In genomic region chr13:32259116-32259515, GRCh38 we compare ENCODE assay signal across 18 cellular contexts. TPM values are rescaled to one million over a fixed set of nuclear protein-coding genes. Genes with fewer than 3 reads are reported as not detected.
DNase-seq lines count a peak whose midpoint lies in the region; ATAC-seq, FAIRE-seq and TF ChIP-seq lines count a peak whose summit lies in the region.
"Had no signal": no experiment of that assay in that cellular context is flagged by ENCODE, and none has a peak within 500 bp of the region (broad histone marks: within the 10 kb centered on the region; RNA-seq: fewer than 3 reads in every experiment).

No MANE protein-coding gene starts in this region.

- TF ChIP-seq POLR2A in A549 (IDR thresholded peaks at IDR 0.05; ENCODE audit: low read length) (no peak), HCT116 (IDR thresholded peaks at IDR 0.05; ENCODE audit: borderline replicate concordance, extremely low read depth, insufficient read depth, insufficient read length) (no peak), stomach (IDR thresholded peaks at IDR 0.05) (no peak)

- H3K4me1 Mint-ChIP-seq in CD4-positive, alpha-beta T cell (ENCODE audit: low read depth), result no peaks in the 10 kb centered on the region

- H3K4me3 ChIP-seq in A549 (no peak overlapping the region), HCT116 (replicated peaks in 1 of 2; ENCODE audit: low read depth in 1 of 2, low read length in 2 of 2) (no peak overlapping the region), astrocyte of the cerebellum (ENCODE audit: low read depth, low read length) (no peak overlapping the region), keratinocyte (ENCODE audit: control insufficient read depth in 2 of 3, extremely low read depth in 1 of 3, insufficient read depth in 2 of 3, low read depth in 1 of 3, low read length in 3 of 3) (no peak overlapping the region), stomach (no peak overlapping the region)
- H3K4me3 ChIP-seq: MG63, pancreas, upper lobe of right lung had no signal

- no TSS peak for BruUV-seq in HCT116 (replicated peaks; lab: Mats Ljungman, UMichigan)

- no peak overlapping the region for H3K4me3 Mint-ChIP-seq in CD4-positive, alpha-beta T cell
- H3K4me3 Mint-ChIP-seq: activated naive CD8-positive, alpha-beta T cell had no signal

- H3K9me3 ChIP-seq in A549 (no peaks in the 10 kb centered on the region), HCT116 (ENCODE audit: control insufficient read depth in 1 of 2, insufficient read depth in 1 of 2, low read depth in 1 of 2, low read length in 2 of 2) (no peaks in the 10 kb centered on the region), keratinocyte (ENCODE audit: control insufficient read depth, low read depth, low read length) (no peaks in the 10 kb centered on the region), stomach (no peaks in the 10 kb centered on the region)
- H3K9me3 ChIP-seq in CD4-positive, alpha-beta T cell (ENCODE audit: control insufficient read depth, low read length), result no peaks in the 10 kb centered on the region
- H3K9me3 ChIP-seq: MG63, pancreas, upper lobe of right lung had no signal

- CTCF ChIA-PET in A549 (lab: Yijun Ruan, JAX), result interaction anchor here (2.9 kb wide), 1 partner anchor 12 kb away, joined by 8 read pairs; no protein-coding TSS in a partner anchor
- CTCF ChIA-PET in HCT116 (lab: Charles Lee), result interaction anchor here (1.8 kb wide), 1 partner anchor 9 kb away, joined by 11 read pairs; no protein-coding TSS in a partner anchor
- CTCF ChIA-PET in CD4-positive, alpha-beta T cell (lab: Charles Lee), result no interaction called here

- no peaks in the 10 kb centered on the region for H3K27me3 Mint-ChIP-seq in CD4-positive, alpha-beta T cell
- H3K27me3 Mint-ChIP-seq: activated naive CD8-positive, alpha-beta T cell had no signal

- H2AFZ ChIP-seq in HCT116 (ENCODE audit: low read depth, low read length, poor library complexity, severe bottlenecking) (no peak overlapping the region), keratinocyte (ENCODE audit: control insufficient read depth, low read length) (no peak overlapping the region)

- TF ChIP-seq EP300 in A549 (IDR thresholded peaks at IDR 0.05) (no peak), stomach (IDR thresholded peaks at IDR 0.05) (no peak)

- POLR2A ChIA-PET in A549 (lab: Yijun Ruan, JAX) (no interaction called here), HCT116 (lab: Charles Lee) (no interaction called here)
- POLR2A ChIA-PET in CD4-positive, alpha-beta T cell (lab: Charles Lee), result no interaction called here

- no peaks in the 10 kb centered on the region for H4K20me1 ChIP-seq in HCT116 (ENCODE audit: insufficient read depth)
- no peaks in the 10 kb centered on the region for H4K20me1 ChIP-seq in keratinocyte (ENCODE audit: control insufficient read depth, extremely low read depth, insufficient read depth, low read length)

- H3K36me3 ChIP-seq in HCT116 (ENCODE audit: control insufficient read depth in 1 of 2, insufficient read depth in 2 of 2, low read length in 2 of 2) (no peaks in the 10 kb centered on the region), keratinocyte (ENCODE audit: control insufficient read depth in 2 of 2, extremely low read depth in 1 of 2, insufficient read depth in 2 of 2, low read length in 2 of 2) (no peaks in the 10 kb centered on the region), stomach (peaks cover 0 to 31% (median 22%) of the 10 kb centered on the region in 4 donors)
- H3K36me3 ChIP-seq: MG63 had no signal

- dilution Hi-C loops in keratinocyte (cut with MboI; ENCODE audit: extremely low pct_ligation_motif_present, low sequenced_read_pairs), result no loop called here

- TF ChIP-seq CTCF in A549 (IDR thresholded peaks at IDR 0.05), result no peak
- TF ChIP-seq CTCF in HCT116 (IDR thresholded peaks at IDR 0.05 in 2 of 3, conservative IDR thresholded peaks at IDR 0.05 in 1 of 3; ENCODE audit: borderline replicate concordance in 1 of 3, insufficient read depth in 1 of 3, low read depth in 2 of 3, low read length in 2 of 3), result peak in 2 of 3 experiments; percentile 42 to 51; a peak in 3 of 6 replicates
- TF ChIP-seq CTCF in astrocyte of the cerebellum (IDR thresholded peaks at IDR 0.05; ENCODE audit: low read depth, low read length, missing control alignments), result peak; percentile 16
- TF ChIP-seq CTCF in keratinocyte (optimal IDR thresholded peaks at IDR 0.05 in 1 of 3, IDR thresholded peaks at IDR 0.05 in 1 of 3, conservative IDR thresholded peaks at IDR 0.05 in 1 of 3; ENCODE audit: extremely low read depth in 1 of 3, insufficient read depth in 2 of 3, low read length in 3 of 3), result peak; percentile 13 to 48 (median 36)
- no peak for TF ChIP-seq CTCF in stomach (IDR thresholded peaks at IDR 0.05)
- TF ChIP-seq CTCF in CD4-positive, alpha-beta T cell (IDR thresholded peaks at IDR 0.05), result no peak

- H3K79me2 ChIP-seq in HCT116 (ENCODE audit: insufficient read depth, low read length) (no peaks in the 10 kb centered on the region), keratinocyte (ENCODE audit: control insufficient read depth, insufficient read depth, low read length) (no peaks in the 10 kb centered on the region)

- TF ChIP-seq RAD21 in A549 (conservative IDR thresholded peaks at IDR 0.05 in 1 of 2, IDR thresholded peaks at IDR 0.05 in 1 of 2) (no peak), HCT116 (IDR thresholded peaks at IDR 0.05; ENCODE audit: low read depth) (no peak)

- intact Hi-C loops in HCT116 (cut with micrococcal nuclease), result loop anchor here (5.0 kb wide), 1 partner anchor 48 kb away; no protein-coding TSS in a partner anchor
- intact Hi-C loops in stomach (cut with DNase I; ENCODE audit: low total_unique reads), result no loop called here
- intact Hi-C loops in CD4-positive, alpha-beta T cell (cut with DNase I, micrococcal nuclease), result no loop called here

- H3K9me3 Mint-ChIP-seq in CD4-positive, alpha-beta T cell, result no peaks in the 10 kb centered on the region

- H3K27ac Mint-ChIP-seq in CD4-positive, alpha-beta T cell, result no peak overlapping the region
- H3K27ac Mint-ChIP-seq: activated naive CD8-positive, alpha-beta T cell had no signal

- WGBS in A549 (ENCODE audit: missing lambda C conversion rate), result 100% methylated on average over 1 of the region's 1 CpG
- 93 to 100% (median 96%) methylated on average over 1 of the region's 1 CpG for WGBS in stomach, 5 donors

- DNase-seq in A549 (ENCODE audit: low read depth in 1 of 2, low spot score in 1 of 2) (peak in 1 of 2 experiments; percentile 2), HCT116 (ENCODE audit: low read depth, low spot score) (no peak), astrocyte of the cerebellum (ENCODE audit: low read depth) (no peak), keratinocyte (ENCODE audit: low read depth, low spot score) (no peak), NCI-H1694 (lab: John Stamatoyannopoulos, UW) (no peak), stomach (no peak), SIG-M5 (lab: John Stamatoyannopoulos, UW) (no peak)
- no peak for DNase-seq in CD4-positive, alpha-beta T cell
- DNase-seq: activated CD4-positive, CD25-positive, alpha-beta regulatory T cell; DMS79; erythroblast; MG63; OCI-M1; pancreas; upper lobe of right lung had no signal

- H3K27me3 ChIP-seq in HCT116 (ENCODE audit: insufficient read depth, low read length) (no peaks in the 10 kb centered on the region), keratinocyte (ENCODE audit: control insufficient read depth, extremely low read depth, insufficient read depth, low read length) (no peaks in the 10 kb centered on the region), stomach (no peaks in the 10 kb centered on the region)
- H3K27me3 ChIP-seq in CD4-positive, alpha-beta T cell (ENCODE audit: control insufficient read depth, insufficient read depth, low read length), result no peaks in the 10 kb centered on the region
- H3K27me3 ChIP-seq: MG63, pancreas, upper lobe of right lung had no signal

- ATAC-seq in A549 (peak; percentile 31 to 54; a peak in 2 of 6 replicates), HCT116 (peak; percentile 79)
- ATAC-seq in CD4-positive, alpha-beta T cell (ENCODE audit: poor library complexity), result no peak
- ATAC-seq: pancreas, upper lobe of right lung had no signal

- H3K9me1 ChIP-seq in keratinocyte (ENCODE audit: control insufficient read depth, extremely low read depth, insufficient read depth, low read length), result no peaks in the 10 kb centered on the region

- FAIRE-seq in A549 (lab: Jason Lieb, UNC) (no peak), keratinocyte (lab: Jason Lieb, UNC) (peak; percentile 48)
- FAIRE-seq: pancreas had no signal

- H3K4me1 ChIP-seq in A549 (no peaks in the 10 kb centered on the region), HCT116 (ENCODE audit: control insufficient read depth in 1 of 2, insufficient read depth in 2 of 2, low read length in 2 of 2) (peaks cover 8 to 11% of the 10 kb centered on the region in 2 experiments; a peak in 3 of 4 replicates), keratinocyte (ENCODE audit: control insufficient read depth, extremely low read depth, insufficient read depth, low read length) (peaks cover 25% of the 10 kb centered on the region), stomach (peaks cover 21 to 66% (median 47%) of the 10 kb centered on the region in 4 donors)

- H3K36me3 Mint-ChIP-seq in CD4-positive, alpha-beta T cell (ENCODE audit: low read depth), result peaks cover 12% of the 10 kb centered on the region
- H3K36me3 Mint-ChIP-seq: activated naive CD8-positive, alpha-beta T cell had no signal

- H3K9me2 ChIP-seq in HCT116 (ENCODE audit: insufficient read depth), result no peaks in the 10 kb centered on the region

- in situ Hi-C loops in astrocyte of the cerebellum (cut with HindIII; ENCODE audit: low sequenced_read_pairs), result no loop called here

- no peak overlapping the region for H3K27ac ChIP-seq in A549
- no peak overlapping the region for H3K27ac ChIP-seq in HCT116 (ENCODE audit: low read depth, low read length)
- H3K27ac ChIP-seq in keratinocyte (ENCODE audit: control insufficient read depth, insufficient read depth, low read length), result no peak overlapping the region
- H3K27ac ChIP-seq in stomach, result peak overlapping the region in 1 of 5 donors; percentile 81
- H3K27ac ChIP-seq in CD4-positive, alpha-beta T cell (ENCODE audit: low read depth, low read length), result no peak overlapping the region
- H3K27ac ChIP-seq: HL-60, pancreas, upper lobe of right lung had no signal

- RAD21 ChIA-PET in HCT116 (lab: Charles Lee; ENCODE audit: low non-redundant PET in 1 of 2, low total read pairs in 2 of 2, uncharacterized antibody in 2 of 2, unreplicated experiment in 2 of 2), result no interaction called here

- H3K9ac ChIP-seq in HCT116 (ENCODE audit: low read length) (no peak overlapping the region), keratinocyte (ENCODE audit: control insufficient read depth, extremely low read depth, insufficient read depth, low read length) (no peak overlapping the region)

- no peak overlapping the region for H3K4me2 ChIP-seq in A549
- H3K4me2 ChIP-seq in HCT116 (ENCODE audit: low read length), result no peak overlapping the region
- H3K4me2 ChIP-seq in keratinocyte (ENCODE audit: control insufficient read depth, extremely low read depth, insufficient read depth, low read depth, low read length), result no peak overlapping the region

RNA-seq across cellular contexts. Expression of gene ZAR1L, which starts 56.0 kb away (rescaled TPM):
- polyA plus RNA-seq in A549 (2011; rRNA removed) (not detected in 2 replicates), A549 (2017; fragmentation: RNase III; extraction: RNeasy Plus Mini Kit Qiagen cat#74134 plus additional on column Dnase treatment) (not detected in 3 replicates), keratinocyte (not detected in 3 replicates), stomach (not detected)
- polyA plus RNA-seq in A549 (2012; cell fraction: cytosol; rRNA removed), result 0.03 and 0.04 TPM in 2 replicates
- polyA plus RNA-seq in A549 (2012; cell fraction: nucleus; rRNA removed), result 0.11 and 0.14 TPM in 2 replicates
- polyA minus RNA-seq in A549 (2011; rRNA and poly(A)+ RNA removed), result not detected in 2 replicates
- total RNA-seq in HCT116 (2021; ENCODE audit: unreplicated experiment) (0.15 TPM), stomach (not detected)
- 0.05 TPM in 1 of 2 replicates, not detected in the other for polyA plus RNA-seq in HCT116 (2012)
- not detected for polyA plus RNA-seq in keratinocyte (2011; ENCODE audit: low read depth)
- not detected in 2 replicates for polyA plus RNA-seq in keratinocyte (2011; cell fraction: cytosol; rRNA removed)
- polyA plus RNA-seq in keratinocyte (2011; cell fraction: nucleus; rRNA removed), result not detected in 2 replicates
- polyA plus RNA-seq in keratinocyte (2012; ENCODE audit: low replicate concordance), result not detected in 2 replicates
- polyA minus RNA-seq in keratinocyte, result 0.19 TPM in 1 of 3 replicates, not detected in the others
- polyA minus RNA-seq in keratinocyte (2011; cell fraction: cytosol; rRNA and poly(A)+ RNA removed), result not detected
- not detected in 2 replicates for polyA minus RNA-seq in keratinocyte (2011; cell fraction: nucleus; rRNA and poly(A)+ RNA removed)
- total RNA-seq in CD4-positive, alpha-beta T cell, result not detected
- total RNA-seq: H4, pancreas, upper lobe of right lung had no signal
- polyA plus RNA-seq: pancreas had no signal

RNA-seq across cellular contexts. Expression of gene BRCA2, which starts 56.2 kb away (rescaled TPM):
- 4.6 and 5.9 TPM in 2 replicates for polyA plus RNA-seq in A549 (2011; rRNA removed)
- 2.0 and 2.3 TPM in 2 replicates for polyA plus RNA-seq in A549 (2012; cell fraction: cytosol; rRNA removed)
- polyA plus RNA-seq in A549 (2012; cell fraction: nucleus; rRNA removed), result 2.3 and 4.4 TPM in 2 replicates
- 2.6 to 3.6 TPM (median 3.4 TPM) in 3 replicates for polyA plus RNA-seq in A549 (2017; fragmentation: RNase III; extraction: RNeasy Plus Mini Kit Qiagen cat#74134 plus additional on column Dnase treatment)
- 3.2 and 4.8 TPM in 2 replicates for polyA minus RNA-seq in A549 (2011; rRNA and poly(A)+ RNA removed)
- total RNA-seq in HCT116 (2021; ENCODE audit: unreplicated experiment), result 14.2 TPM
- polyA plus RNA-seq in HCT116 (2012), result 5.0 and 5.3 TPM in 2 replicates
- polyA plus RNA-seq in keratinocyte, result 0.73 to 2.4 TPM (median 1.1 TPM) in 3 replicates
- 0.22 TPM for polyA plus RNA-seq in keratinocyte (2011; ENCODE audit: low read depth)
- polyA plus RNA-seq in keratinocyte (2011; cell fraction: cytosol; rRNA removed), result 1.0 TPM in 2 replicates
- 1.4 and 3.3 TPM in 2 replicates for polyA plus RNA-seq in keratinocyte (2011; cell fraction: nucleus; rRNA removed)
- 0.14 and 3.1 TPM in 2 replicates for polyA plus RNA-seq in keratinocyte (2012; ENCODE audit: low replicate concordance)
- polyA minus RNA-seq in keratinocyte, result 1.8 to 9.0 TPM (median 3.8 TPM) in 3 replicates
- 1.7 TPM for polyA minus RNA-seq in keratinocyte (2011; cell fraction: cytosol; rRNA and poly(A)+ RNA removed)
- 1.4 and 4.3 TPM in 2 replicates for polyA minus RNA-seq in keratinocyte (2011; cell fraction: nucleus; rRNA and poly(A)+ RNA removed)
- total RNA-seq in stomach, result 10 to 100 TPM in 1 of 5 donors, 1 to 10 TPM in 2, under 1 TPM in 2; 0.58 to 16.2 (median 4.6) TPM
- polyA plus RNA-seq in stomach, result 1 to 10 TPM in 2 of 3 donors, under 1 TPM in 1; 0.53 to 1.2 (median 1.1) TPM
- 1 to 10 TPM; 1.9 to 2.4 TPM for total RNA-seq in CD4-positive, alpha-beta T cell

Comparison
In these comparisons a context has a peak if more than half of its experiments do, and no peak if none do; other contexts are left out.
1. CTCF ChIP-seq: peak in HCT116 (2 of 3), astrocyte of the cerebellum (single experiment) and keratinocyte (3 of 3); none in A549 (single experiment), stomach (0 of 7) and CD4-positive, alpha-beta T cell (single experiment).
2. Of the 6 proteins assayed by ChIP-seq in both A549 and HCT116: peak only in A549: none; only in HCT116: CTCF; in both: none; in neither: 5.